17 cellular contexts compared by ENCODE assay signal in the genomic region with DNA sequence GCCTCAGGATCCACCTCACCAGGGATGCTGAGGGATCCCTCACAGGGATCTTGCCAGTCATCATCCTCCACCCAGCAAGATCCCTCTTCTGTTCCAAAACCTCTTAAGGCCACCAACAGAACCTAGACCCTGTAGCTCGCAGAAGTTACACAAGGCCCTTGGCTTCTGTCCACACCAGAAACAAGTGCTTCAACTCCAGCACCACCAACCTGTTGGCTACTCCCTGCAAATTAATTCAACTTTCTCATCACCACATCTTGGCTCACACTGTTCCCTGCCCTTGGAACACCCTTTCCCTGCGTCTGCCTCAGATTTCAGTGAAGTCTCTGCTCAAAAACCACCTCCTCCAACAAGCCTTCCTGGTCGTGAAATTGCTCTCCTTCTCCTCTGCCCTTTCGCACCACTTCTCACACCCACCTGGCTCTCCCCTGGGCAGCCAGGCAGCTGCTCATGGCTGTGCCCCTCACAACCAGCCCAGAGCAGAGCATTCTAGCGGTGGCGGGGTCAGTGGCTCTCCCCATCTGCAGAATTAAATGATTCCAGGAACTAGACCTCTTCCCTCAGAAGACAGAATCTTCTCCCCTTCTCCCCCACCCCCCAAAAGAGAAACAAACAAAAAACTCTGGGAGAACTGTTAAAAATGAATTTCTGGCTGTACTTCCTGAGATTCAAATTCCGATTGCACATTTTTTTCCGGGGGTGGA. TPM values are rescaled to one million over a fixed set of nuclear protein-coding genes. Genes with fewer than 3 reads are reported as not detected.
A peak's percentile ranks its signal among the peaks of the same experiment; 100 is the strongest.
DNase-seq lines count a peak whose midpoint lies in the region; ATAC-seq and TF ChIP-seq lines count a peak whose summit lies in the region.
"Had no signal": no experiment of that assay in that cellular context is flagged by ENCODE, and none has a peak within 500 bp of the region (broad histone marks: within the 10 kb centered on the region; RNA-seq: fewer than 3 reads in every experiment).

No MANE protein-coding gene starts in this region.

- H3K27ac ChIP-seq in right atrium auricular region (no peak overlapping the region), duodenal mucosa (ENCODE audit: low read depth, low read length) (no peak overlapping the region)
- H3K27ac ChIP-seq: A549, PC-9, thoracic aorta had no signal

- H3K36me3 ChIP-seq in right atrium auricular region, result no peaks in the 10 kb centered on the region
- no peaks in the 10 kb centered on the region for H3K36me3 ChIP-seq in duodenal mucosa (ENCODE audit: control insufficient read depth in 1 of 2, insufficient read depth in 2 of 2, low read length in 2 of 2)
- H3K36me3 ChIP-seq: thoracic aorta had no signal

- TF ChIP-seq CTCF in right atrium auricular region (IDR thresholded peaks at IDR 0.05) (no peak), nephron (IDR thresholded peaks at IDR 0.05; ENCODE audit: unreplicated experiment in 3 of 3) (no peak)

- H3K4me1 Mint-ChIP-seq in nephron, result no peaks in the 10 kb centered on the region

- peak overlapping the region; percentile 1 to 83 for H3K9ac ChIP-seq in duodenal mucosa (ENCODE audit: low read depth in 1 of 2, low read length in 2 of 2)
- H3K9ac ChIP-seq: SK-N-SH had no signal

- H3K27me3 Mint-ChIP-seq in nephron (ENCODE audit: low read depth), result peaks cover 74% of the 10 kb centered on the region
- H3K27me3 Mint-ChIP-seq: activated naive CD4-positive, alpha-beta T cell treated with anti-CD3 and anti-CD28 coated beads, Interleukin-2, amount 50 U/mL, for 24 hours had no signal

- intact Hi-C loops in left cardiac atrium (cut with DNase I), result loop anchor here in 1 of 2 donors (10.0 kb wide), 1 partner anchor 98 kb away; the partner anchor contains the start of genes PSME3IP1 and RSPRY1

- H3K9me3 ChIP-seq in right atrium auricular region (no peaks in the 10 kb centered on the region), duodenal mucosa (ENCODE audit: control insufficient read depth in 1 of 2, low read length in 2 of 2) (no peaks in the 10 kb centered on the region)
- H3K9me3 ChIP-seq: A549, SK-N-SH, thoracic aorta had no signal

- H3K27me3 ChIP-seq in right atrium auricular region, result no peaks in the 10 kb centered on the region
- no peaks in the 10 kb centered on the region for H3K27me3 ChIP-seq in duodenal mucosa (ENCODE audit: control insufficient read depth in 1 of 2, insufficient read depth in 2 of 2, low read length in 2 of 2)

- DNase-seq in left cardiac atrium, result peak; percentile 13
- no peak for DNase-seq in right atrium auricular region (ENCODE audit: low spot score)
- peak; percentile 39 for DNase-seq in ureter (ENCODE audit: low spot score)
- no peak for DNase-seq in NCI-H1105 (lab: John Stamatoyannopoulos, UW)
- DNase-seq in activated naive CD4-positive, alpha-beta T cell treated with anti-CD3 and anti-CD28 coated beads, Interleukin-2, amount 50 U/mL, for 72 hours (ENCODE audit: low spot score in 2 of 2), result no peak
- DNase-seq: activated CD4-positive, alpha-beta T cell treated with anti-CD3 and anti-CD28 coated beads for 48 hours; activated T-cell treated with anti-CD3 and anti-CD28 coated beads for 4 hours; effector memory CD4-positive, alpha-beta T cell; PC-9; SK-N-SH; stimulated activated CD4-positive, alpha-beta T cell treated with anti-CD3 and anti-CD28 coated beads, Interleukin-2, amount 100 ng/mL, for 48 hours had no signal

- H3K4me1 ChIP-seq in right atrium auricular region (peaks cover 0 to 16% of the 10 kb centered on the region in 2 donors), duodenal mucosa (ENCODE audit: control insufficient read depth in 1 of 2, insufficient read depth in 2 of 2, low read length in 2 of 2) (peaks cover 22 to 23% of the 10 kb centered on the region in 2 donors)

- H3K36me3 Mint-ChIP-seq in nephron (ENCODE audit: low read depth), result no peaks in the 10 kb centered on the region
- no peaks in the 10 kb centered on the region for H3K36me3 Mint-ChIP-seq in activated naive CD4-positive, alpha-beta T cell treated with anti-CD3 and anti-CD28 coated beads, Interleukin-2, amount 50 U/mL, for 72 hours
- H3K36me3 Mint-ChIP-seq: activated naive CD4-positive, alpha-beta T cell treated with anti-CD3 and anti-CD28 coated beads, Interleukin-2, amount 50 U/mL, for 24 hours had no signal

- no peaks in the 10 kb centered on the region for H3K9me3 Mint-ChIP-seq in nephron
- H3K9me3 Mint-ChIP-seq in activated naive CD4-positive, alpha-beta T cell treated with anti-CD3 and anti-CD28 coated beads, Interleukin-2, amount 50 U/mL, for 72 hours, result no peaks in the 10 kb centered on the region
- H3K9me3 Mint-ChIP-seq: activated naive CD4-positive, alpha-beta T cell treated with anti-CD3 and anti-CD28 coated beads, Interleukin-2, amount 50 U/mL, for 24 hours had no signal

- no peak overlapping the region for H3K27ac Mint-ChIP-seq in nephron
- no peak overlapping the region for H3K27ac Mint-ChIP-seq in activated naive CD4-positive, alpha-beta T cell treated with anti-CD3 and anti-CD28 coated beads, Interleukin-2, amount 50 U/mL, for 72 hours

- ATAC-seq in left cardiac atrium (no peak), HG02610 (IDR thresholded peaks at IDR 0.05; ENCODE audit: unreplicated experiment) (no peak)
- ATAC-seq in activated naive CD4-positive, alpha-beta T cell treated with anti-CD3 and anti-CD28 coated beads, Interleukin-2, amount 50 U/mL, for 72 hours, result no peak

- H3K4me3 Mint-ChIP-seq in nephron, result peak overlapping the region in 2 of 3 experiments; percentile 79 to 86

- H3K4me3 ChIP-seq in right atrium auricular region (no peak overlapping the region), duodenal mucosa (ENCODE audit: low read depth in 1 of 2, low read length in 2 of 2) (peak overlapping the region; percentile 74 to 79)
- H3K4me3 ChIP-seq: A549, PC-9, thoracic aorta had no signal

RNA-seq across cellular contexts. Expression of gene PLLP, which starts 1.8 kb away (rescaled TPM):
- total RNA-seq in left cardiac atrium (1 to 10 TPM; 5.0 to 8.2 TPM), right atrium auricular region (10 to 100 TPM; 14.4 to 22.4 TPM), ureter (34.3 TPM)
- under 1 TPM; 0.35 to 0.43 TPM for total RNA-seq in activated naive CD4-positive, alpha-beta T cell treated with anti-CD3 and anti-CD28 coated beads, Interleukin-2, amount 50 U/mL, for 72 hours

RNA-seq across cellular contexts. Expression of gene ARL2BP, which starts 37.6 kb away (rescaled TPM):
- total RNA-seq in left cardiac atrium, result 10 to 100 TPM; 52.3 to 60.3 TPM
- total RNA-seq in right atrium auricular region, result 10 to 100 TPM; 56.4 to 80.4 TPM
- 43.3 TPM for total RNA-seq in ureter
- 10 to 100 TPM; 14.7 to 20.7 TPM for total RNA-seq in activated naive CD4-positive, alpha-beta T cell treated with anti-CD3 and anti-CD28 coated beads, Interleukin-2, amount 50 U/mL, for 72 hours

Comparison
In these comparisons a context has a peak if more than half of its experiments do, and no peak if none do; other contexts are left out.
1. DNase-seq: peak in left cardiac atrium (single experiment) and ureter (single experiment); none in right atrium auricular region (single experiment), NCI-H1105 (single experiment) and activated naive CD4-positive, alpha-beta T cell treated with anti-CD3 and anti-CD28 coated beads, Interleukin-2, amount 50 U/mL, for 72 hours (0 of 2).
2. H3K4me3 ChIP-seq: peak in duodenal mucosa (2 of 2); none in right atrium auricular region (0 of 2).
3. RNA of gene PLLP, which starts 1.8 kb away (total RNA-seq): 34.3 TPM in ureter (single experiment), 14.4 to 22.4 TPM in right atrium auricular region and 5.0 to 8.2 TPM in left cardiac atrium; 0.35 to 0.43 TPM in activated naive CD4-positive, alpha-beta T cell treated with anti-CD3 and anti-CD28 coated beads, Interleukin-2, amount 50 U/mL, for 72 hours; every median in the first group is over 4 times any median in the second.